ENCODE assay signal across 1 cellular context in the genomic region with DNA sequence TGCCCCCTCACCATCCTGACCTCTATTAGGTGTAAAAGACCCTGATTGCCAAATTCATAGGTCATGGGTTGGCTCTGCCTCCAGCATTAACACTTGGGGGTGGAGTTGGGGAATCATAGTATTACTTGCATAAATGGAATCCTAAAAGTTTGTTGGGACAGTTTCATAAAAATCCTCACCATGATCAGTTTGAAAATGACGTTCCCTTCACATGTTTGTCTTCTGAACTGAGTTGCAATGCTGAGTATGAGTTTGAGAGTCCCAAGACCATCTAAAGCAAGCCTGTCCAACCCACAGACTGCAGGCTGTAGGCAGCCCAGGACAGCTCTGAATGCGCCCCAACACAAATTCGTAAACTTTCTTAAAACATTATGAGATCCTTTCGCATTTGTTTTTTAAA.
TF ChIP-seq lines count a peak whose summit lies in the region.

No MANE protein-coding gene starts in this region.

TF ChIP-seq in IMR-90, 13 proteins besides CTCF, POLR2A, EP300 and RAD21:
- TF ChIP-seq RCOR1 (IDR thresholded peaks at IDR 0.05; ENCODE audit: insufficient replicate concordance, low read length) (no peak), SMC3 (IDR thresholded peaks at IDR 0.05; ENCODE audit: low read depth, low read length) (no peak), RFX5 (IDR thresholded peaks at IDR 0.05; ENCODE audit: low read depth, low read length) (no peak), NFE2L2 (IDR thresholded peaks at IDR 0.05; ENCODE audit: low read depth, low read length) (no peak), MAFK (IDR thresholded peaks at IDR 0.05; ENCODE audit: low read depth, low read length) (no peak), FOS (IDR thresholded peaks at IDR 0.05; ENCODE audit: low read depth, low read length) (no peak), MAZ (IDR thresholded peaks at IDR 0.05; ENCODE audit: borderline replicate concordance, low read depth, low read length) (no peak), BHLHE40 (IDR thresholded peaks at IDR 0.05; ENCODE audit: low read depth, low read length) (no peak)
- TF ChIP-seq, protein P1, sequence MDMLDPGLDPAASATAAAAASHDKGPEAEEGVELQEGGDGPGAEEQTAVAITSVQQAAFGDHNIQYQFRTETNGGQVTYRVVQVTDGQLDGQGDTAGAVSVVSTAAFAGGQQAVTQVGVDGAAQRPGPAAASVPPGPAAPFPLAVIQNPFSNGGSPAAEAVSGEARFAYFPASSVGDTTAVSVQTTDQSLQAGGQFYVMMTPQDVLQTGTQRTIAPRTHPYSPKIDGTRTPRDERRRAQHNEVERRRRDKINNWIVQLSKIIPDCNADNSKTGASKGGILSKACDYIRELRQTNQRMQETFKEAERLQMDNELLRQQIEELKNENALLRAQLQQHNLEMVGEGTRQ (IDR thresholded peaks at IDR 0.05; ENCODE audit: low read depth, low read length): no peak
